ENCODE assay signal across 2 cellular contexts in the genomic region with DNA sequence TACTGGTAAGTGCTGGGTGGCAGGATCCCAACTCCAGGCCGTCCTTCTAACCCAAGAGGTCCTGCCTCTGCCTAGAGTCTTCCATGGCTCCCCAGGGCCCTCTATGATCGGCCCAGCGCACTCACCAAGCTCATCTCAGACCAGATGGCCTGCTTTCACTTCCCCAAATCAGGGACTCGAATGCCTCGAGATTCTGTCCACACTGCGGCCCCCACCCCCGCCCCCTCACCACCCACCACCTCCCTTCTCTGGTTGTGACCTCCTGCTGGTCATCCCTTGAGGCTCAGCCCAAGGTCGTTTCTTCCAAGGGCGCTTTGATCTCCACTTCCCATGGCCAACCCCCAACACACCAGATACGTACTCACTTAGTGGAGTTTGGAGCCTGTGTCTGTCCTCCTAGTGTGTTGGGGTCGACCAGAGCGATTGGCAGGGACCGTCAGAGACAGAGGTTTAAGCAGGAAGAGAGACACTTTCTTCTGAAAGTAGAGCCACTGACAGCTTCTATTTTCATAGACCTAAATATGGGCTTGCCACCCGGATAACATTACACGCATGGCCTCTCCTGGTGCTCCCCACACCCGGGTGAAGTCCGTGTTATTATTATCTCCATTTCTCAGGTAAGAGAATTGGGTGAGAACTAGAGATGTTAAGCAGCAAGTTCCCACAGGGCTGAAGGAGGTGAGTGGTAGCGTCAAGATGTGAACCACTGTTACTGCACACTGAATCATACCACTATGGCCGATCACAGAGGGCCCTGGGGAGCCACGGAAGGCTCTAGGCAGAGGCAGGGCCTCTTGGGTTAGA.
A peak's percentile ranks its signal among the peaks of the same experiment; 100 is the strongest.
TF ChIP-seq lines count a peak whose summit lies in the region.

A gene with protein sequence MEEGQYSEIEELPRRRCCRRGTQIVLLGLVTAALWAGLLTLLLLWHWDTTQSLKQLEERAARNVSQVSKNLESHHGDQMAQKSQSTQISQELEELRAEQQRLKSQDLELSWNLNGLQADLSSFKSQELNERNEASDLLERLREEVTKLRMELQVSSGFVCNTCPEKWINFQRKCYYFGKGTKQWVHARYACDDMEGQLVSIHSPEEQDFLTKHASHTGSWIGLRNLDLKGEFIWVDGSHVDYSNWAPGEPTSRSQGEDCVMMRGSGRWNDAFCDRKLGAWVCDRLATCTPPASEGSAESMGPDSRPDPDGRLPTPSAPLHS (minus strand): TSS at position 478 of the 804 bp plus-strand sequence. CDS start 2,371 bp downstream, outside the sequence.

TF ChIP-seq in GM12891, 5 proteins besides CTCF, POLR2A, EP300 and RAD21:
- TF ChIP-seq POLR2AphosphoS5 (IDR thresholded peaks at IDR 0.05; ENCODE audit: low read depth, low read length), result peak; percentile 83
- TF ChIP-seq TAF1 (IDR thresholded peaks at IDR 0.05; ENCODE audit: low read depth, low read length), result peak; percentile 76; the same call in 1 of the 2 replicates
- peak; percentile 69 for TF ChIP-seq PAX5 (IDR thresholded peaks at IDR 0.05; ENCODE audit: insufficient read depth, low read length, severe bottlenecking)
- TF ChIP-seq SPI1 (IDR thresholded peaks at IDR 0.05; ENCODE audit: low read depth, low read length), result peak; percentile 96
- TF ChIP-seq POU2F2 (IDR thresholded peaks at IDR 0.05; ENCODE audit: low read depth, low read length), result peak; percentile 39

TF ChIP-seq in H1, 55 proteins besides CTCF, POLR2A, EP300 and RAD21:
- TF ChIP-seq KDM1A (IDR thresholded peaks at IDR 0.05; ENCODE audit: borderline replicate concordance, low read length) (peak; percentile 20; the same call in 1 of the 2 replicates), RXRA (IDR thresholded peaks at IDR 0.05; ENCODE audit: insufficient read depth, low read depth, low read length) (no peak)
TF ChIP-seq in H1: peak in this region for 1.
